ENCODE assay signal across 8 cellular contexts in genomic region chr11:10858505-10859360, GRCh38. TPM values are rescaled to one million over a fixed set of nuclear protein-coding genes. Genes with fewer than 3 reads are reported as not detected.
A peak's percentile ranks its signal among the peaks of the same experiment; 100 is the strongest.
DNase-seq lines count a peak whose midpoint lies in the region; ATAC-seq and TF ChIP-seq lines count a peak whose summit lies in the region.

No MANE protein-coding gene starts in this region.

- H3K27me3 ChIP-seq in naive thymus-derived CD4-positive, alpha-beta T cell (ENCODE audit: control insufficient read depth in 2 of 2, insufficient read depth in 2 of 2, low read length in 2 of 2) = no peaks in the 10 kb centered on the region
- no peaks in the 10 kb centered on the region for H3K27me3 ChIP-seq in testis

- H3K27ac ChIP-seq in naive thymus-derived CD4-positive, alpha-beta T cell (ENCODE audit: low read depth, low read length) = peak overlapping the region; percentile 91
- peak overlapping the region; percentile 97 to 98 for H3K27ac ChIP-seq in testis

- H3K4me1 ChIP-seq in naive thymus-derived CD4-positive, alpha-beta T cell (ENCODE audit: control insufficient read depth in 2 of 2, insufficient read depth in 2 of 2, low read length in 2 of 2) = peaks cover 5 to 9% of the 10 kb centered on the region in 2 donors
- H3K4me1 ChIP-seq in testis = peaks cover 17% of the 10 kb centered on the region

- intact Hi-C loops in naive thymus-derived CD4-positive, alpha-beta T cell (cut with micrococcal nuclease) = loop anchor here (1.0 to 10.0 kb wide), 15 partner anchors 20 to 1398 kb away; partner anchors contain the start of genes ADM (in 2 of the 2), AMPD3 (in 2 of the 2), CTR9 (in 2 of the 2) and EIF4G2 (in 2 of the 2)
- intact Hi-C loops in testis (cut with DNase I; ENCODE audit: low total_unique reads) = loop anchor here (5.0 kb wide), 1 partner anchor 51 kb away; the partner anchor contains the start of gene EIF4G2

- H3K27ac Mint-ChIP-seq in naive thymus-derived CD4-positive, alpha-beta T cell = peak overlapping the region; percentile 98 to 100 (median 100)

- no peaks in the 10 kb centered on the region for H3K9me3 ChIP-seq in naive thymus-derived CD4-positive, alpha-beta T cell (ENCODE audit: control insufficient read depth in 2 of 3, low read length in 3 of 3)
- H3K9me3 ChIP-seq in testis = no peaks in the 10 kb centered on the region

- peaks cover 10 to 17% (median 13%) of the 10 kb centered on the region in 3 experiments for H3K36me3 ChIP-seq in naive thymus-derived CD4-positive, alpha-beta T cell (ENCODE audit: control insufficient read depth in 2 of 3, insufficient read depth in 3 of 3, low read length in 3 of 3)
- no peaks in the 10 kb centered on the region for H3K36me3 ChIP-seq in testis (ENCODE audit: low read depth, missing control alignments)

- peaks cover 0 to 8% (median 0%) of the 10 kb centered on the region in 11 donors for H3K9me3 Mint-ChIP-seq in naive thymus-derived CD4-positive, alpha-beta T cell

- 0 to 1% methylated on average over 19 to 42 of the region's 42 CpGs for WGBS in testis, 2 donors

- CTCF ChIA-PET in naive thymus-derived CD4-positive, alpha-beta T cell (lab: Charles Lee) = interaction anchor here (0.5 to 2.1 kb wide), 7 partner anchors 10 to 111 kb away, joined by 3 to 8 read pairs (median 4); partner anchors contain the start of gene EIF4G2

- peaks cover 12 to 24% (median 15%) of the 10 kb centered on the region in 5 donors for H3K36me3 Mint-ChIP-seq in naive thymus-derived CD4-positive, alpha-beta T cell

- no peak for TF ChIP-seq CTCF in fibroblast of mammary gland (conservative IDR thresholded peaks at IDR 0.05; ENCODE audit: control insufficient read depth, insufficient read depth, low read depth, low read length)
- no peak for TF ChIP-seq CTCF in testis (IDR thresholded peaks at IDR 0.05)

- H3K4me3 ChIP-seq in fibroblast of mammary gland (ENCODE audit: control insufficient read depth, low read depth, low read length) = peak overlapping the region; percentile 89
- peak overlapping the region; percentile 91 for H3K4me3 ChIP-seq in naive thymus-derived CD4-positive, alpha-beta T cell (ENCODE audit: low read length)
- H3K4me3 ChIP-seq in testis = peak overlapping the region; percentile 92 to 94

- POLR2A ChIA-PET in naive thymus-derived CD4-positive, alpha-beta T cell (lab: Charles Lee) = interaction anchor here (0.7 to 9.6 kb wide), 31 partner anchors 10 to 1399 kb away, joined by 3 to 416 read pairs (median 5); partner anchors contain the start of genes AMPD3, CTR9, EIF4G2 and USP47

- H3K27me3 Mint-ChIP-seq in naive thymus-derived CD4-positive, alpha-beta T cell = peaks cover 0 to 2% (median 0%) of the 10 kb centered on the region in 5 donors

- H3K4me1 Mint-ChIP-seq in naive thymus-derived CD4-positive, alpha-beta T cell = peaks cover 20 to 76% (median 60%) of the 10 kb centered on the region in 7 donors

- in situ Hi-C loops in ACHN (cut with HindIII; ENCODE audit: low pct_ligation_motif_present, low pct_unique_long_range_greater_than_20kb, low sequenced_read_pairs) = no loop called here

- peak; percentile 7 for ATAC-seq in GM18858 (IDR thresholded peaks at IDR 0.05; ENCODE audit: unreplicated experiment)
- peak; percentile 23 for ATAC-seq in HG03045 (IDR thresholded peaks at IDR 0.05; ENCODE audit: unreplicated experiment)
- peak; percentile 20 for ATAC-seq in naive thymus-derived CD4-positive, alpha-beta T cell

- DNase-seq in ACHN = peak; percentile 42
- DNase-seq in NCI-H526 treated with DMSO at 0.1 percent for 48 hours (lab: John Stamatoyannopoulos, UW) = peak; percentile 79
- DNase-seq in activated T-helper 1 cell treated with Interleukin-2 at 50 U/mL for 16 hours (ENCODE audit: low read depth) = peak; percentile 22
- DNase-seq in fibroblast of mammary gland (ENCODE audit: low read depth) = peak; percentile 39
- peak in 7 of 9 donors; percentile 48 to 63 (median 59) for DNase-seq in naive thymus-derived CD4-positive, alpha-beta T cell
- peak; percentile 67 for DNase-seq in testis

- TF ChIP-seq POLR2A in testis (IDR thresholded peaks at IDR 0.05) = no peak

- peak overlapping the region; percentile 94 to 100 (median 99) for H3K4me3 Mint-ChIP-seq in naive thymus-derived CD4-positive, alpha-beta T cell

RNA-seq across cellular contexts. Expression of gene ZBED5, which starts 0.9 kb away (rescaled TPM):
- 100 to 1,000 TPM in 2 of 5 experiments, 10 to 100 TPM in 3; 56.7 to 146 (median 94.0) TPM for total RNA-seq in naive thymus-derived CD4-positive, alpha-beta T cell
- polyA plus RNA-seq in naive thymus-derived CD4-positive, alpha-beta T cell = 10 to 100 TPM; 18.3 to 19.6 TPM
- total RNA-seq in testis = 10 to 100 TPM; 30.4 to 37.3 TPM
- 27.0 TPM for polyA plus RNA-seq in testis (ENCODE audit: insufficient read depth, low read depth, low replicate concordance)

RNA-seq across cellular contexts. Expression of gene EIF4G2, which starts 50.0 kb away (rescaled TPM):
- 100 to 1,000 TPM; 596 to 843 (median 720) TPM for total RNA-seq in naive thymus-derived CD4-positive, alpha-beta T cell
- polyA plus RNA-seq in naive thymus-derived CD4-positive, alpha-beta T cell = 100 to 1,000 TPM; 320 to 532 TPM
- 100 to 1,000 TPM; 451 to 519 TPM for total RNA-seq in testis
- polyA plus RNA-seq in testis (ENCODE audit: insufficient read depth, low read depth, low replicate concordance) = 501 TPM

Comparison
In these comparisons a context has a peak if more than half of its experiments do, and no peak if none do; other contexts are left out.
1. Peak in every context shown above with its lines: DNase-seq, ATAC-seq, H3K4me3 ChIP-seq and H3K27ac ChIP-seq.
2. DNase-seq: peak in every context shown above with its lines; median percentile 79 in NCI-H526 treated with DMSO at 0.1 percent for 48 hours; 67 in testis; 59 in naive thymus-derived CD4-positive, alpha-beta T cell; 42 in ACHN; 39 in fibroblast of mammary gland; 22 in activated T-helper 1 cell treated with Interleukin-2 at 50 U/mL for 16 hours.